Comparison of ENCODE assay signal across 1 cellular context in the genomic region with DNA sequence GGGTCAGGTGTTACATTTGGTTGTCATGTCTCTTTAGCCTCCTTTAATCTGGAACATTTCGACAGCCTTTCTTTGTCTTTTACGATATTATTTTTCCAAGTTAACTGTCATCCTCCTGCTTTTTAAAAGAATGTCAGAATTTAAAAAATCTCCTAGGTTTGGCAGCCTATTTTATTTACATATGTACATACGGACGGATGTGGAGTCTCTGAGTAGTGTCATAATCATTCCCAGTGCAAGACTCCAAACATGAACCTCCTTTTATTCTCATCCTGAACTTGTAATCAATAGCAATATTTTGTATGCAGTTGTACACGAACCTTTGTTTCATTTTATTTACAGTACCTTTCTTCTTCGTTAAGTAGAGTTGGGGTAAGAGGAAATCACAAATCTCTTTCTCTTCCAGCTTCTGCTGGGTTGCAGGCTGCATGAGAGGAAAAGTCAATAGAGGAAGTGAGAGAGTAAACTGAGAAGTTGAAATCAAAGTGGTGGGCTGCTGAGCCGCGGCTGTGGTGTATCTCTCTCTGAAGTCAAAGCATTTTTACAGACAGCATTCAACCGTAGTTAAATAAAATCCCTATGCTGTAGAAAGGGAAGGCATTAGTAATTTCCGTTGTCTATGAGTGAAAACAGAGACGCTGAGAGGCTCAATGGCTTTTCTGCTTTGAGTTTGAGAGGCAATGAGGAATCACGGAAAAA.
A peak's percentile ranks its signal among the peaks of the same experiment; 100 is the strongest.
TF ChIP-seq lines count a peak whose summit lies in the region.

No MANE protein-coding gene starts in this region.

TF ChIP-seq in K562, 482 proteins besides CTCF, POLR2A, EP300 and RAD21:
- TF ChIP-seq SPI1 (IDR thresholded peaks at IDR 0.05; ENCODE audit: borderline replicate concordance, low read depth, low read length) (0 out of 2 replicates have a peak, but pooled peaks have one; percentile 7), MLX (CRISPR knock-in tag; conservative IDR thresholded peaks at IDR 0.05) (no peak), SNRNP70 (optimal IDR thresholded peaks at IDR 0.05; ENCODE audit: low read depth, low read length) (no peak)
